ENCODE assay signal across 8 cellular contexts in the genomic region with DNA sequence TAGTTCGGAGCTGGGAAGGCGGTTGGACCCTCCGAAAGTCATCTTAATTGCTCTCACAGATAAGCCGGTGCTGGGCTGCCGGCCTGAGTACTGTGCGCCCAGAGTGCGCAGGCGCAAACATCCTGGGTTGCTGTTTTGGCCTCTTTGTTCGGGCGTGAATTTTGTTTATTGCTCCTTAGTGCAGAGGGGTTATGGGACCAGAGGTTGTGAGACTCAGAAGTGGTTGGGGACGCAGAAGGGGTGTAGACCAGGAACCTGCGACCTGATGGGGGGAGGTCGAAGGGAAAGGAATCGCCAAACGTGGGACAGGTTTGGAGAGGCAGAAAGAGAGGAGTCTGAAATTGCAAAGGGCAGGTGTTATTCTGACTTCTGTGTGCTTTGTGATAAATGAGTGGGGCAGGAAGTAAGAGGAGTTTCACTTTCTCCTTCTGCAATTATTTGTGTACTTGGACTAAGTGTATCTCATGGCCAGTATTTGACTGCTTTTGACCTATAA. TPM values are rescaled to one million over a fixed set of nuclear protein-coding genes. Genes with fewer than 3 reads are reported as not detected.
A peak's percentile ranks its signal among the peaks of the same experiment; 100 is the strongest.
DNase-seq lines count a peak whose midpoint lies in the region; ATAC-seq and TF ChIP-seq lines count a peak whose summit lies in the region.

No MANE protein-coding gene starts in this region.

- intact Hi-C loops in activated T-helper 2 cell treated with anti-CD3 and anti-CD28 coated beads, Interferon-gamma antibody, Interleukin-2, Interleukin-4, amounts not matched to agents 10 μg/mL and 5 μg/mL and 100 μg/mL, durations not matched to agents 14 hours and 24 hours and 36 hours (cut with micrococcal nuclease) = loop anchor here (1.0 to 10.0 kb wide), 10 partner anchors 38 to 885 kb away; partner anchors contain the start of genes ZFP14, ZFP82, ZNF146 and ZNF260

- no peaks in the 10 kb centered on the region for H3K27me3 ChIP-seq in BJ (ENCODE audit: control insufficient read depth, insufficient read depth, low read length)
- no peaks in the 10 kb centered on the region for H3K27me3 ChIP-seq in upper lobe of left lung

- H3K4me1 ChIP-seq in upper lobe of left lung = peaks cover 7 to 15% (median 11%) of the 10 kb centered on the region in 4 donors

- CTCF ChIA-PET in BJ (lab: Yijun Ruan, JAX) = interaction anchor here (1.0 kb wide), 1 partner anchor 9 kb away, joined by 3 read pairs; no protein-coding TSS in a partner anchor

- H3K9me3 ChIP-seq in upper lobe of left lung = peaks cover 0 to 2% (median 0%) of the 10 kb centered on the region in 4 donors

- peaks cover 28% of the 10 kb centered on the region for H3K9me3 Mint-ChIP-seq in activated T-helper 2 cell treated with anti-CD3 and anti-CD28 coated beads, Interferon-gamma antibody, Interleukin-2, Interleukin-4, amounts not matched to agents 10 μg/mL and 5 μg/mL and 100 μg/mL, durations not matched to agents 14 hours and 24 hours and 36 hours

- no peaks in the 10 kb centered on the region for H3K27me3 Mint-ChIP-seq in activated T-helper 2 cell treated with anti-CD3 and anti-CD28 coated beads, Interferon-gamma antibody, Interleukin-2, Interleukin-4, amounts not matched to agents 10 μg/mL and 5 μg/mL and 100 μg/mL, durations not matched to agents 14 hours and 24 hours and 36 hours (ENCODE audit: low read depth)

- H3K27ac Mint-ChIP-seq in activated T-helper 2 cell treated with anti-CD3 and anti-CD28 coated beads, Interferon-gamma antibody, Interleukin-2, Interleukin-4, amounts not matched to agents 10 μg/mL and 5 μg/mL and 100 μg/mL, durations not matched to agents 14 hours and 24 hours and 36 hours = peak overlapping the region; percentile 97

- H3K36me3 ChIP-seq in BJ (ENCODE audit: control insufficient read depth, insufficient read depth, low read length) (no peaks in the 10 kb centered on the region), upper lobe of left lung (peaks cover 0 to 7% (median 0%) of the 10 kb centered on the region in 4 donors)

- H3K4me3 Mint-ChIP-seq in activated T-helper 2 cell treated with anti-CD3 and anti-CD28 coated beads, Interferon-gamma antibody, Interleukin-2, Interleukin-4, amounts not matched to agents 10 μg/mL and 5 μg/mL and 100 μg/mL, durations not matched to agents 14 hours and 24 hours and 36 hours (ENCODE audit: low read depth) = peak overlapping the region; percentile 93

- H3K4me3 ChIP-seq in BJ (ENCODE audit: low read depth, low read length) (peak overlapping the region; percentile 51), upper lobe of left lung (peak overlapping the region; percentile 68 to 83 (median 76))

- peaks cover 26% of the 10 kb centered on the region for H3K36me3 Mint-ChIP-seq in activated T-helper 2 cell treated with anti-CD3 and anti-CD28 coated beads, Interferon-gamma antibody, Interleukin-2, Interleukin-4, amounts not matched to agents 10 μg/mL and 5 μg/mL and 100 μg/mL, durations not matched to agents 14 hours and 24 hours and 36 hours (ENCODE audit: low read depth)

- POLR2A ChIA-PET in BJ (lab: Charles Lee) = interaction anchor here (0.6 kb wide), 1 partner anchor 67 kb away, joined by 10 read pairs; no protein-coding TSS in a partner anchor

- TF ChIP-seq CTCF in BJ (IDR thresholded peaks at IDR 0.05; ENCODE audit: insufficient read depth, low read depth, low read length) = no peak
- no peak for TF ChIP-seq CTCF in omental fat pad (IDR thresholded peaks at IDR 0.05)
- TF ChIP-seq CTCF in upper lobe of left lung (IDR thresholded peaks at IDR 0.05) = no peak

- TF ChIP-seq POLR2A in upper lobe of left lung (IDR thresholded peaks at IDR 0.05) = no peak

- peak; percentile 37 for ATAC-seq in GM18870 (IDR thresholded peaks at IDR 0.05; ENCODE audit: unreplicated experiment)
- ATAC-seq in HG03280 (IDR thresholded peaks at IDR 0.05; ENCODE audit: unreplicated experiment) = peak; percentile 61
- ATAC-seq in omental fat pad (ENCODE audit: low FRiP score) = peak; percentile 94
- peak in 1 of 2 donors; percentile 95 for ATAC-seq in upper lobe of left lung (ENCODE audit: low FRiP score in 2 of 2)

- peak overlapping the region; percentile 89 to 96 (median 96) for H3K27ac ChIP-seq in upper lobe of left lung

- peaks cover 19% of the 10 kb centered on the region for H3K4me1 Mint-ChIP-seq in activated T-helper 2 cell treated with anti-CD3 and anti-CD28 coated beads, Interferon-gamma antibody, Interleukin-2, Interleukin-4, amounts not matched to agents 10 μg/mL and 5 μg/mL and 100 μg/mL, durations not matched to agents 14 hours and 24 hours and 36 hours (ENCODE audit: low read depth)

- TF ChIP-seq EP300 in upper lobe of left lung (IDR thresholded peaks at IDR 0.05) = no peak

- 3 to 9% methylated on average over 11 to 15 of the region's 15 CpGs for WGBS in upper lobe of left lung, 2 donors

- DNase-seq in BJ (ENCODE audit: low read depth) (no peak), NOMO-1 treated with dmso at 0.1 percent for 144 hours (lab: John Stamatoyannopoulos, UW; ENCODE audit: unreplicated experiment) (peak; percentile 87), germinal center (ENCODE audit: low spot score) (peak; percentile 88), omental fat pad (ENCODE audit: low spot score) (peak; percentile 38), upper lobe of left lung (peak in 1 of 2 donors; percentile 79)
- DNase-seq in activated T-helper 2 cell treated with anti-CD3 and anti-CD28 coated beads, Interferon-gamma antibody, Interleukin-2, Interleukin-4, amounts not matched to agents 10 μg/mL and 5 μg/mL and 100 μg/mL, durations not matched to agents 14 hours and 24 hours and 36 hours (ENCODE audit: low spot score) = no peak

RNA-seq across cellular contexts. Expression of gene ZNF566, which starts 0.6 kb away (rescaled TPM):
- polyA plus RNA-seq in BJ (2011; rRNA removed) = 3.6 and 3.7 TPM in 2 replicates
- 5.1 and 6.1 TPM in 2 replicates for polyA minus RNA-seq in BJ (2011; rRNA and poly(A)+ RNA removed)
- 7.3 and 7.7 TPM in 2 replicates for total RNA-seq in activated T-helper 2 cell treated with anti-CD3 and anti-CD28 coated beads, Interferon-gamma antibody, Interleukin-2, Interleukin-4, amounts not matched to agents 10 μg/mL and 5 μg/mL and 100 μg/mL, durations not matched to agents 14 hours and 24 hours and 36 hours
- total RNA-seq in omental fat pad = 10 to 100 TPM in 3 of 4 donors, 1 to 10 TPM in 1; 8.1 to 22.7 (median 12.2) TPM
- total RNA-seq in upper lobe of left lung = 10 to 100 TPM in 2 of 6 donors, 1 to 10 TPM in 4; 5.5 to 17.6 (median 8.1) TPM

RNA-seq across cellular contexts. Expression of gene ZNF260, which starts 38.1 kb away (rescaled TPM):
- polyA plus RNA-seq in BJ (2011; rRNA removed) = 3.6 and 11.0 TPM in 2 replicates
- polyA minus RNA-seq in BJ (2011; rRNA and poly(A)+ RNA removed) = 9.3 and 10.0 TPM in 2 replicates
- 6.2 and 7.1 TPM in 2 replicates for total RNA-seq in activated T-helper 2 cell treated with anti-CD3 and anti-CD28 coated beads, Interferon-gamma antibody, Interleukin-2, Interleukin-4, amounts not matched to agents 10 μg/mL and 5 μg/mL and 100 μg/mL, durations not matched to agents 14 hours and 24 hours and 36 hours
- total RNA-seq in omental fat pad (10 to 100 TPM in 2 of 4 donors, 1 to 10 TPM in 2; 5.3 to 31.5 (median 9.1) TPM), upper lobe of left lung (10 to 100 TPM in 1 of 6 donors, 1 to 10 TPM in 5; 2.1 to 18.1 (median 5.9) TPM)

Comparison
In these comparisons a context has a peak if more than half of its experiments do, and no peak if none do; other contexts are left out.
1. DNase-seq: peak in NOMO-1 treated with dmso at 0.1 percent for 144 hours (single experiment), germinal center (single experiment) and omental fat pad (single experiment); none in BJ (single experiment) and activated T-helper 2 cell treated with anti-CD3 and anti-CD28 coated beads, Interferon-gamma antibody, Interleukin-2, Interleukin-4, amounts not matched to agents 10 μg/mL and 5 μg/mL and 100 μg/mL, durations not matched to agents 14 hours and 24 hours and 36 hours (single experiment).